Comparison of ENCODE assay signal across 1 cellular context in the genomic region with DNA sequence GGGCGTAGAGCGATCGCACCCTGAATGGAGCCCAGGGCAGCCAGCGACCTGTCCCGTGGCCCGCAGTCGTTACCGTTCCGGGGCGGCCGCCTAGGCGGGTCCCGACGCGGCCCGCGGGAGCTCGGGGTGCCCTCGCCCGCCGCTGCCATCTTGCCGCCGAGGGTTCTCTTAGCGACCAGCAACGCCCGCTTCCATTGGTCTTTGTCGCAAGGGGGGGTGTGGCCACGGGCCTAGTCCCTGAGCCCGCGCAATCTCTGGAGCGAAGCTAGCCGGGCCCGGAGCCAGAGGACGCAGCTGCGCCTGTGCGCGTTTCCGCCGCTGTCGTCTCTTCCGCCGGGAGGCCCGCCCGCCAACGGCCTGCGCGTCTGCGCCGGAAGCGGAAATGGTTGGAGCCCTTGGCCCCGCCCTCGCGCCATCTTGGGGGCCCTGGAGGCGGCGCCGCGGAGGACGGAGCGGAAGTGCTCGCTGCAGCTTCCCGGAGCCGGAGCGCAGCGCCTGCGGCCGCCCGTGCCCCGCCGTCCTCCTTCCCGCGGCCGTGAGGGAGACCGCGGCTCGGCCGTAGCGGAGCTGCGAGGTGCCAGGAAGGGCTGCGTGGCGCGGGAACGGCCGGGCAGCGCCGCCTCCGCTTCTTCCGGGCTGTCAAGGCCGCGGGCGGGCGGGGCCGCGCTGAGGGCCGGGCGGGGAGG.
TF ChIP-seq lines count a peak whose summit lies in the region.

A gene (minus strand): TSS at position 170 of the 686 bp plus-strand sequence. CDS start 21 bp downstream, at position 149.
A gene with protein sequence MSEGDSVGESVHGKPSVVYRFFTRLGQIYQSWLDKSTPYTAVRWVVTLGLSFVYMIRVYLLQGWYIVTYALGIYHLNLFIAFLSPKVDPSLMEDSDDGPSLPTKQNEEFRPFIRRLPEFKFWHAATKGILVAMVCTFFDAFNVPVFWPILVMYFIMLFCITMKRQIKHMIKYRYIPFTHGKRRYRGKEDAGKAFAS (plus strand): TSS at position 457 of the 686 bp plus-strand sequence. CDS start 3,950 bp downstream, outside the sequence.

TF ChIP-seq in HepG2, 621 proteins besides CTCF, POLR2A, EP300 and RAD21 (continued from another document and continues in another):
- TF ChIP-seq, protein P1, sequence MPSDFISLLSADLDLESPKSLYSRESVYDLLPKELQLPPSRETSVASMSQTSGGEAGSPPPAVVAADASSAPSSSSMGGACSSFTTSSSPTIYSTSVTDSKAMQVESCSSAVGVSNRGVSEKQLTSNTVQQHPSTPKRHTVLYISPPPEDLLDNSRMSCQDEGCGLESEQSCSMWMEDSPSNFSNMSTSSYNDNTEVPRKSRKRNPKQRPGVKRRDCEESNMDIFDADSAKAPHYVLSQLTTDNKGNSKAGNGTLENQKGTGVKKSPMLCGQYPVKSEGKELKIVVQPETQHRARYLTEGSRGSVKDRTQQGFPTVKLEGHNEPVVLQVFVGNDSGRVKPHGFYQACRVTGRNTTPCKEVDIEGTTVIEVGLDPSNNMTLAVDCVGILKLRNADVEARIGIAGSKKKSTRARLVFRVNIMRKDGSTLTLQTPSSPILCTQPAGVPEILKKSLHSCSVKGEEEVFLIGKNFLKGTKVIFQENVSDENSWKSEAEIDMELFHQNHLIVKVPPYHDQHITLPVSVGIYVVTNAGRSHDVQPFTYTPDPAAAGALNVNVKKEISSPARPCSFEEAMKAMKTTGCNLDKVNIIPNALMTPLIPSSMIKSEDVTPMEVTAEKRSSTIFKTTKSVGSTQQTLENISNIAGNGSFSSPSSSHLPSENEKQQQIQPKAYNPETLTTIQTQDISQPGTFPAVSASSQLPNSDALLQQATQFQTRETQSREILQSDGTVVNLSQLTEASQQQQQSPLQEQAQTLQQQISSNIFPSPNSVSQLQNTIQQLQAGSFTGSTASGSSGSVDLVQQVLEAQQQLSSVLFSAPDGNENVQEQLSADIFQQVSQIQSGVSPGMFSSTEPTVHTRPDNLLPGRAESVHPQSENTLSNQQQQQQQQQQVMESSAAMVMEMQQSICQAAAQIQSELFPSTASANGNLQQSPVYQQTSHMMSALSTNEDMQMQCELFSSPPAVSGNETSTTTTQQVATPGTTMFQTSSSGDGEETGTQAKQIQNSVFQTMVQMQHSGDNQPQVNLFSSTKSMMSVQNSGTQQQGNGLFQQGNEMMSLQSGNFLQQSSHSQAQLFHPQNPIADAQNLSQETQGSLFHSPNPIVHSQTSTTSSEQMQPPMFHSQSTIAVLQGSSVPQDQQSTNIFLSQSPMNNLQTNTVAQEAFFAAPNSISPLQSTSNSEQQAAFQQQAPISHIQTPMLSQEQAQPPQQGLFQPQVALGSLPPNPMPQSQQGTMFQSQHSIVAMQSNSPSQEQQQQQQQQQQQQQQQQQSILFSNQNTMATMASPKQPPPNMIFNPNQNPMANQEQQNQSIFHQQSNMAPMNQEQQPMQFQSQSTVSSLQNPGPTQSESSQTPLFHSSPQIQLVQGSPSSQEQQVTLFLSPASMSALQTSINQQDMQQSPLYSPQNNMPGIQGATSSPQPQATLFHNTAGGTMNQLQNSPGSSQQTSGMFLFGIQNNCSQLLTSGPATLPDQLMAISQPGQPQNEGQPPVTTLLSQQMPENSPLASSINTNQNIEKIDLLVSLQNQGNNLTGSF (CRISPR knock-in tag; IDR thresholded peaks at IDR 0.05): no peak
- peak; percentile 72 for TF ChIP-seq POLR2AphosphoS5 (IDR thresholded peaks at IDR 0.05; ENCODE audit: low read depth, low read length)
- no peak for TF ChIP-seq ZNF441 (CRISPR knock-in tag; IDR thresholded peaks at IDR 0.05; ENCODE audit: borderline replicate concordance)
- no peak for TF ChIP-seq NFKBIZ (CRISPR knock-in tag; IDR thresholded peaks at IDR 0.05)
- TF ChIP-seq CAMTA2 (CRISPR knock-in tag; IDR thresholded peaks at IDR 0.05; ENCODE audit: borderline replicate concordance): no peak
- TF ChIP-seq, protein P2, sequence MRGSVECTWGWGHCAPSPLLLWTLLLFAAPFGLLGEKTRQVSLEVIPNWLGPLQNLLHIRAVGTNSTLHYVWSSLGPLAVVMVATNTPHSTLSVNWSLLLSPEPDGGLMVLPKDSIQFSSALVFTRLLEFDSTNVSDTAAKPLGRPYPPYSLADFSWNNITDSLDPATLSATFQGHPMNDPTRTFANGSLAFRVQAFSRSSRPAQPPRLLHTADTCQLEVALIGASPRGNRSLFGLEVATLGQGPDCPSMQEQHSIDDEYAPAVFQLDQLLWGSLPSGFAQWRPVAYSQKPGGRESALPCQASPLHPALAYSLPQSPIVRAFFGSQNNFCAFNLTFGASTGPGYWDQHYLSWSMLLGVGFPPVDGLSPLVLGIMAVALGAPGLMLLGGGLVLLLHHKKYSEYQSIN (CRISPR knock-in tag; IDR thresholded peaks at IDR 0.05; ENCODE audit: borderline replicate concordance): no peak
- no peak for TF ChIP-seq MAFK (conservative IDR thresholded peaks at IDR 0.05 in 1 of 2, IDR thresholded peaks at IDR 0.05 in 1 of 2; ENCODE audit: low read length in 2 of 2)
- TF ChIP-seq FLYWCH1 (CRISPR knock-in tag; IDR thresholded peaks at IDR 0.05): no peak
- TF ChIP-seq ZNF775 (CRISPR knock-in tag; IDR thresholded peaks at IDR 0.05; ENCODE audit: borderline replicate concordance): no peak
- TF ChIP-seq, protein P3, sequence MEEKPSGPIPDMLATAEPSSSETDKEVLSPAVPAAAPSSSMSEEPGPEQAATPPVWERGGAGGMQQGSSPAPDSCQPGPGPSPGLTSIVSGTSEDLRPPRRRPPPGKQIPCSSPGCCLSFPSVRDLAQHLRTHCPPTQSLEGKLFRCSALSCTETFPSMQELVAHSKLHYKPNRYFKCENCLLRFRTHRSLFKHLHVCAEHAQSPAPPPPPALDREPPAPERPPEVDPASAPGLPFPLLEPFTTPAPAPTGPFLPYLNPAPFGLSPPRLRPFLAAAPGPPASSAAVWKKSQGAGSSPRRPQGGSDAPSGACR (CRISPR knock-in tag; IDR thresholded peaks at IDR 0.05): no peak
- no peak for TF ChIP-seq ZNF354B (CRISPR knock-in tag; IDR thresholded peaks at IDR 0.05)
- no peak for TF ChIP-seq ZBTB7A (CRISPR knock-in tag; IDR thresholded peaks at IDR 0.05)
- TF ChIP-seq SPEN (CRISPR knock-in tag; IDR thresholded peaks at IDR 0.05; ENCODE audit: low read depth): peak; percentile 91
- no peak for TF ChIP-seq ARNTL (CRISPR knock-in tag; IDR thresholded peaks at IDR 0.05)
- no peak for TF ChIP-seq ARID2 (CRISPR knock-in tag; IDR thresholded peaks at IDR 0.05; ENCODE audit: borderline replicate concordance)
- TF ChIP-seq PPARG (CRISPR knock-in tag; conservative IDR thresholded peaks at IDR 0.05): no peak
- TF ChIP-seq, protein P4, sequence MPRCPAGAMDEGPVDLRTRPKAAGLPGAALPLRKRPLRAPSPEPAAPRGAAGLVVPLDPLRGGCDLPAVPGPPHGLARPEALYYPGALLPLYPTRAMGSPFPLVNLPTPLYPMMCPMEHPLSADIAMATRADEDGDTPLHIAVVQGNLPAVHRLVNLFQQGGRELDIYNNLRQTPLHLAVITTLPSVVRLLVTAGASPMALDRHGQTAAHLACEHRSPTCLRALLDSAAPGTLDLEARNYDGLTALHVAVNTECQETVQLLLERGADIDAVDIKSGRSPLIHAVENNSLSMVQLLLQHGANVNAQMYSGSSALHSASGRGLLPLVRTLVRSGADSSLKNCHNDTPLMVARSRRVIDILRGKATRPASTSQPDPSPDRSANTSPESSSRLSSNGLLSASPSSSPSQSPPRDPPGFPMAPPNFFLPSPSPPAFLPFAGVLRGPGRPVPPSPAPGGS (CRISPR knock-in tag; IDR thresholded peaks at IDR 0.05): no peak
- TF ChIP-seq SMARCC2 (IDR thresholded peaks at IDR 0.05): no peak
- TF ChIP-seq, protein P5, sequence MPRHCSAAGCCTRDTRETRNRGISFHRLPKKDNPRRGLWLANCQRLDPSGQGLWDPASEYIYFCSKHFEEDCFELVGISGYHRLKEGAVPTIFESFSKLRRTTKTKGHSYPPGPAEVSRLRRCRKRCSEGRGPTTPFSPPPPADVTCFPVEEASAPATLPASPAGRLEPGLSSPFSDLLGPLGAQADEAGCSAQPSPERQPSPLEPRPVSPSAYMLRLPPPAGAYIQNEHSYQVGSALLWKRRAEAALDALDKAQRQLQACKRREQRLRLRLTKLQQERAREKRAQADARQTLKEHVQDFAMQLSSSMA (CRISPR knock-in tag; IDR thresholded peaks at IDR 0.05): no peak
- TF ChIP-seq, protein P6, sequence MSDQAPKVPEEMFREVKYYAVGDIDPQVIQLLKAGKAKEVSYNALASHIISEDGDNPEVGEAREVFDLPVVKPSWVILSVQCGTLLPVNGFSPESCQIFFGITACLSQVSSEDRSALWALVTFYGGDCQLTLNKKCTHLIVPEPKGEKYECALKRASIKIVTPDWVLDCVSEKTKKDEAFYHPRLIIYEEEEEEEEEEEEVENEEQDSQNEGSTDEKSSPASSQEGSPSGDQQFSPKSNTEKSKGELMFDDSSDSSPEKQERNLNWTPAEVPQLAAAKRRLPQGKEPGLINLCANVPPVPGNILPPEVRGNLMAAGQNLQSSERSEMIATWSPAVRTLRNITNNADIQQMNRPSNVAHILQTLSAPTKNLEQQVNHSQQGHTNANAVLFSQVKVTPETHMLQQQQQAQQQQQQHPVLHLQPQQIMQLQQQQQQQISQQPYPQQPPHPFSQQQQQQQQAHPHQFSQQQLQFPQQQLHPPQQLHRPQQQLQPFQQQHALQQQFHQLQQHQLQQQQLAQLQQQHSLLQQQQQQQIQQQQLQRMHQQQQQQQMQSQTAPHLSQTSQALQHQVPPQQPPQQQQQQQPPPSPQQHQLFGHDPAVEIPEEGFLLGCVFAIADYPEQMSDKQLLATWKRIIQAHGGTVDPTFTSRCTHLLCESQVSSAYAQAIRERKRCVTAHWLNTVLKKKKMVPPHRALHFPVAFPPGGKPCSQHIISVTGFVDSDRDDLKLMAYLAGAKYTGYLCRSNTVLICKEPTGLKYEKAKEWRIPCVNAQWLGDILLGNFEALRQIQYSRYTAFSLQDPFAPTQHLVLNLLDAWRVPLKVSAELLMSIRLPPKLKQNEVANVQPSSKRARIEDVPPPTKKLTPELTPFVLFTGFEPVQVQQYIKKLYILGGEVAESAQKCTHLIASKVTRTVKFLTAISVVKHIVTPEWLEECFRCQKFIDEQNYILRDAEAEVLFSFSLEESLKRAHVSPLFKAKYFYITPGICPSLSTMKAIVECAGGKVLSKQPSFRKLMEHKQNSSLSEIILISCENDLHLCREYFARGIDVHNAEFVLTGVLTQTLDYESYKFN (CRISPR knock-in tag; conservative IDR thresholded peaks at IDR 0.05): no peak; the same call in 1 of the 2 replicates
- no peak for TF ChIP-seq PRMT3 (CRISPR knock-in tag; IDR thresholded peaks at IDR 0.05; ENCODE audit: borderline replicate concordance, low read depth)
- TF ChIP-seq MED8 (CRISPR knock-in tag; IDR thresholded peaks at IDR 0.05; ENCODE audit: insufficient replicate concordance): no peak
- no peak for TF ChIP-seq ZNF101 (CRISPR knock-in tag; IDR thresholded peaks at IDR 0.05; ENCODE audit: borderline replicate concordance, low read depth)
- TF ChIP-seq ZNF34 (CRISPR knock-in tag; IDR thresholded peaks at IDR 0.05; ENCODE audit: borderline replicate concordance): no peak
- TF ChIP-seq ZNF558 (CRISPR knock-in tag; IDR thresholded peaks at IDR 0.05; ENCODE audit: borderline replicate concordance): no peak
- peak; percentile 45 for TF ChIP-seq TEAD3 (CRISPR knock-in tag; optimal IDR thresholded peaks at IDR 0.05; ENCODE audit: borderline replicate concordance)
- TF ChIP-seq KMT2A (CRISPR knock-in tag; IDR thresholded peaks at IDR 0.05): peak; percentile 63; the same call in 1 of the 2 replicates
- no peak for TF ChIP-seq ZNF382 (CRISPR knock-in tag; IDR thresholded peaks at IDR 0.05; ENCODE audit: borderline replicate concordance)
- no peak for TF ChIP-seq TCF7 (IDR thresholded peaks at IDR 0.05; ENCODE audit: low read depth)
- TF ChIP-seq NCOA2 (CRISPR knock-in tag; IDR thresholded peaks at IDR 0.05): no peak
- TF ChIP-seq FOXO1 (CRISPR knock-in tag; IDR thresholded peaks at IDR 0.05): no peak
- no peak for TF ChIP-seq ZNF746 (CRISPR knock-in tag; IDR thresholded peaks at IDR 0.05)
- TF ChIP-seq, protein P7, sequence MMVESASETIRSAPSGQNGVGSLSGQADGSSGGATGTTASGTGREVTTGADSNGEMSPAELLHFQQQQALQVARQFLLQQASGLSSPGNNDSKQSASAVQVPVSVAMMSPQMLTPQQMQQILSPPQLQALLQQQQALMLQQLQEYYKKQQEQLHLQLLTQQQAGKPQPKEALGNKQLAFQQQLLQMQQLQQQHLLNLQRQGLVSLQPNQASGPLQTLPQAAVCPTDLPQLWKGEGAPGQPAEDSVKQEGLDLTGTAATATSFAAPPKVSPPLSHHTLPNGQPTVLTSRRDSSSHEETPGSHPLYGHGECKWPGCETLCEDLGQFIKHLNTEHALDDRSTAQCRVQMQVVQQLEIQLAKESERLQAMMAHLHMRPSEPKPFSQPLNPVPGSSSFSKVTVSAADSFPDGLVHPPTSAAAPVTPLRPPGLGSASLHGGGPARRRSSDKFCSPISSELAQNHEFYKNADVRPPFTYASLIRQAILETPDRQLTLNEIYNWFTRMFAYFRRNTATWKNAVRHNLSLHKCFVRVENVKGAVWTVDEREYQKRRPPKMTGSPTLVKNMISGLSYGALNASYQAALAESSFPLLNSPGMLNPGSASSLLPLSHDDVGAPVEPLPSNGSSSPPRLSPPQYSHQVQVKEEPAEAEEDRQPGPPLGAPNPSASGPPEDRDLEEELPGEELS (CRISPR knock-in tag; IDR thresholded peaks at IDR 0.05): no peak; the same call in 1 of the 2 replicates
- TF ChIP-seq, protein P8, sequence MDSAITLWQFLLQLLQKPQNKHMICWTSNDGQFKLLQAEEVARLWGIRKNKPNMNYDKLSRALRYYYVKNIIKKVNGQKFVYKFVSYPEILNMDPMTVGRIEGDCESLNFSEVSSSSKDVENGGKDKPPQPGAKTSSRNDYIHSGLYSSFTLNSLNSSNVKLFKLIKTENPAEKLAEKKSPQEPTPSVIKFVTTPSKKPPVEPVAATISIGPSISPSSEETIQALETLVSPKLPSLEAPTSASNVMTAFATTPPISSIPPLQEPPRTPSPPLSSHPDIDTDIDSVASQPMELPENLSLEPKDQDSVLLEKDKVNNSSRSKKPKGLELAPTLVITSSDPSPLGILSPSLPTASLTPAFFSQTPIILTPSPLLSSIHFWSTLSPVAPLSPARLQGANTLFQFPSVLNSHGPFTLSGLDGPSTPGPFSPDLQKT (CRISPR knock-in tag; IDR thresholded peaks at IDR 0.05; ENCODE audit: borderline replicate concordance): no peak
- TF ChIP-seq ZNF878 (CRISPR knock-in tag; IDR thresholded peaks at IDR 0.05): no peak
- no peak for TF ChIP-seq SNAI1 (CRISPR knock-in tag; IDR thresholded peaks at IDR 0.05; ENCODE audit: borderline replicate concordance)
- TF ChIP-seq BHLHE40 (IDR thresholded peaks at IDR 0.05; ENCODE audit: low read length): no peak
- no peak for TF ChIP-seq MIER3 (CRISPR knock-in tag; IDR thresholded peaks at IDR 0.05; ENCODE audit: borderline replicate concordance)
- TF ChIP-seq, protein P9, sequence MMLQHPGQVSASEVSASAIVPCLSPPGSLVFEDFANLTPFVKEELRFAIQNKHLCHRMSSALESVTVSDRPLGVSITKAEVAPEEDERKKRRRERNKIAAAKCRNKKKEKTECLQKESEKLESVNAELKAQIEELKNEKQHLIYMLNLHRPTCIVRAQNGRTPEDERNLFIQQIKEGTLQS (CRISPR knock-in tag; IDR thresholded peaks at IDR 0.05): 0 out of 2 replicates have a peak, but pooled peaks have one; percentile 15
- TF ChIP-seq ZFP36L2 (CRISPR knock-in tag; IDR thresholded peaks at IDR 0.05): no peak
